ENCODE assay signal across 7 cellular contexts in genomic region chr7:75632587-75632986, GRCh38.
DNase-seq lines count a peak whose midpoint lies in the region; ATAC-seq, FAIRE-seq and TF ChIP-seq lines count a peak whose summit lies in the region.
"Not testable (repeated sequence)": the region's sequence is repeated elsewhere in the genome, so short reads cannot be mapped to it uniquely, and the experiment has no call there.

No MANE protein-coding gene starts in this region.

- not testable (repeated sequence) for TF ChIP-seq POLR2A in NB4 (IDR thresholded peaks at IDR 0.05; ENCODE audit: extremely low read depth, insufficient read length); K562 (conservative IDR thresholded peaks at IDR 0.05)

- not testable (repeated sequence) for ATAC-seq in SK-N-SH treated with all-trans-retinoic acid at 6 μM for 48 hours, WTC11, K562

- H3K79me2 ChIP-seq in K562 (ENCODE audit: control insufficient read depth, insufficient read depth, low read length): not testable (repeated sequence)

- not testable (repeated sequence) for H3K27ac Mint-ChIP-seq in WTC11; neural crest cell (ENCODE audit: unreplicated experiment)

- H3K4me3 ChIP-seq in BLaER1 treated with 17β-estradiol and CSF1 and Interleukin-3, amounts not matched to agents 10 nM and 100 nM; K562; neutrophil (ENCODE audit: low read depth in 1 of 2, low read length in 1 of 2): not testable (repeated sequence)
- peak overlapping the region; percentile 37 for H3K4me3 ChIP-seq in NB4 (ENCODE audit: low read depth, low read length)

- not testable (repeated sequence) for H2AFZ ChIP-seq in K562 (ENCODE audit: low read depth, low read length)

- not testable (repeated sequence) for TF ChIP-seq CTCF in NB4 (IDR thresholded peaks at IDR 0.05; ENCODE audit: low read depth, low read length); WTC11 (IDR thresholded peaks at IDR 0.05); K562 (IDR thresholded peaks at IDR 0.05 in 2 of 3, conservative IDR thresholded peaks at IDR 0.05 in 1 of 3; ENCODE audit: insufficient read depth in 2 of 3, low read depth in 1 of 3, low read length in 3 of 3); neural crest cell (conservative IDR thresholded peaks at IDR 0.05); neutrophil (IDR thresholded peaks at IDR 0.05)

- intact Hi-C loops in K562 (cut with micrococcal nuclease): not testable (repeated sequence)

- not testable (repeated sequence) for H3K27me3 ChIP-seq in BLaER1 treated with 17β-estradiol and CSF1 and Interleukin-3, amounts not matched to agents 10 nM and 100 nM; K562 (ENCODE audit: control insufficient read depth in 2 of 2, insufficient read depth in 2 of 2, low read length in 2 of 2); neutrophil

- TF ChIP-seq RAD21 in K562 (CRISPR knock-in tag; conservative IDR thresholded peaks at IDR 0.05 in 1 of 2, IDR thresholded peaks at IDR 0.05 in 1 of 2): not testable (repeated sequence)

- not testable (repeated sequence) for FAIRE-seq in K562 (lab: Jason Lieb, UNC)

- peaks cover 37% of the 10 kb centered on the region for H3K4me1 Mint-ChIP-seq in WTC11
- peaks cover 36% of the 10 kb centered on the region for H3K4me1 Mint-ChIP-seq in neural crest cell

- H3K9me3 ChIP-seq in BLaER1 treated with 17β-estradiol and CSF1 and Interleukin-3, amounts not matched to agents 10 nM and 100 nM (replicated peaks in 1 of 11): peaks cover 12 to 31% (median 14%) of the 10 kb centered on the region in 11 experiments
- not testable (repeated sequence) for H3K9me3 ChIP-seq in K562 (replicated peaks; ENCODE audit: control insufficient read depth, insufficient read depth, low read depth, low read length); neutrophil

- in situ Hi-C loops in K562 (cut with MboI): loop anchor here (25.0 kb wide), 1 partner anchor 1005 kb away; the partner anchor contains the start of gene POMZP3

- H3K9me1 ChIP-seq in K562 (ENCODE audit: control insufficient read depth, insufficient read depth, low read length): not testable (repeated sequence)

- not testable (repeated sequence) for BruUV-seq in K562 (replicated peaks; lab: Mats Ljungman, UMichigan)

- peak overlapping the region in 3 of 11 experiments; percentile 51 to 67 (median 60); a peak in 2 of 22 replicates for H3K27ac ChIP-seq in BLaER1 treated with 17β-estradiol and CSF1 and Interleukin-3, amounts not matched to agents 10 nM and 100 nM
- not testable (repeated sequence) for H3K27ac ChIP-seq in K562 (ENCODE audit: extremely low read depth, low read depth, low read length)
- H3K27ac ChIP-seq in neutrophil: peak overlapping the region; percentile 48

- H4K20me1 ChIP-seq in BLaER1 treated with 17β-estradiol and CSF1 and Interleukin-3, amounts not matched to agents 10 nM and 100 nM; K562 (replicated peaks; ENCODE audit: control insufficient read depth, insufficient read depth, low read length): not testable (repeated sequence)

- DNase-seq in NB4 (ENCODE audit: low read depth); WTC11 (ENCODE audit: low spot score); K562 (ENCODE audit: extremely low read depth in 1 of 4, low spot score in 3 of 4); neural crest cell (ENCODE audit: low read depth, low spot score): not testable (repeated sequence)

- POLR2A ChIA-PET in WTC11 (lab: Charles Lee): not testable (repeated sequence)
- POLR2A ChIA-PET in K562 (lab: Yijun Ruan, JAX): interaction anchor here (0.6 to 1.5 kb wide), 2 partner anchors 8 to 9 kb away, joined by 3 to 4 read pairs; no protein-coding TSS in a partner anchor

- H3K36me3 Mint-ChIP-seq in WTC11: peaks cover 45% of the 10 kb centered on the region
- peaks cover 27% of the 10 kb centered on the region for H3K36me3 Mint-ChIP-seq in neural crest cell (ENCODE audit: low read depth)

- not testable (repeated sequence) for H3K9ac ChIP-seq in BLaER1 treated with 17β-estradiol and CSF1 and Interleukin-3, amounts not matched to agents 10 nM and 100 nM; K562 (ENCODE audit: insufficient read depth in 1 of 2, low read depth in 2 of 2, low read length in 2 of 2)

- CTCF ChIA-PET in WTC11 (lab: Charles Lee): interaction anchor here (0.6 kb wide), 2 partner anchors 36 to 128 kb away, joined by 3 read pairs; no protein-coding TSS in a partner anchor
- CTCF ChIA-PET in K562 (lab: Yijun Ruan, JAX; ENCODE audit: low intra/inter-chr PET ratio): not testable (repeated sequence)

- not testable (repeated sequence) for H3K27me3 Mint-ChIP-seq in WTC11 (ENCODE audit: low read depth); neural crest cell (ENCODE audit: low read depth)

- not testable (repeated sequence) for H3K4me3 Mint-ChIP-seq in WTC11
- H3K4me3 Mint-ChIP-seq in neural crest cell: peak overlapping the region; percentile 28

- peaks cover 0 to 77% (median 12%) of the 10 kb centered on the region in 11 experiments; a peak in 18 of 22 replicates for H3K36me3 ChIP-seq in BLaER1 treated with 17β-estradiol and CSF1 and Interleukin-3, amounts not matched to agents 10 nM and 100 nM
- H3K36me3 ChIP-seq in K562 (ENCODE audit: control insufficient read depth, insufficient read depth, low read length): not testable (repeated sequence)
- H3K36me3 ChIP-seq in neutrophil: peaks cover 22% of the 10 kb centered on the region

- 89% methylated on average over 6 of the region's 6 CpGs for WGBS in K562 (ENCODE audit: insufficient coverage, low coverage, missing lambda C conversion rate)

- peaks cover 32 to 89% (median 59%) of the 10 kb centered on the region in 10 experiments for H3K4me1 ChIP-seq in BLaER1 treated with 17β-estradiol and CSF1 and Interleukin-3, amounts not matched to agents 10 nM and 100 nM
- peaks cover 8 to 12% of the 10 kb centered on the region in 2 experiments; a peak in 4 of 5 replicates for H3K4me1 ChIP-seq in K562 (replicated peaks in 1 of 2; ENCODE audit: control insufficient read depth in 2 of 2, insufficient read depth in 2 of 2, low read length in 2 of 2)
- H3K4me1 ChIP-seq in neutrophil (ENCODE audit: control insufficient read depth in 1 of 2, insufficient read depth in 1 of 2, low read depth in 1 of 2, low read length in 1 of 2): peaks cover 62 to 71% of the 10 kb centered on the region in 2 experiments

- H3K9me3 Mint-ChIP-seq in WTC11: peaks cover 14% of the 10 kb centered on the region
- H3K9me3 Mint-ChIP-seq in neural crest cell: not testable (repeated sequence)

- TF ChIP-seq EP300 in K562 (IDR thresholded peaks at IDR 0.05; ENCODE audit: low read length): not testable (repeated sequence)

- H3K4me2 ChIP-seq in BLaER1 treated with 17β-estradiol and CSF1 and Interleukin-3, amounts not matched to agents 10 nM and 100 nM: peak overlapping the region in 7 of 11 experiments; percentile 70 to 84 (median 81); a peak in 11 of 22 replicates
- H3K4me2 ChIP-seq in K562 (ENCODE audit: insufficient read depth, low read length): not testable (repeated sequence)

TF ChIP-seq in SK-N-SH treated with all-trans-retinoic acid at 6 μM for 48 hours, 23 proteins besides CTCF, POLR2A, EP300 and RAD21:
- peak; percentile 54; the same call in 1 of the 2 replicates for TF ChIP-seq ZNF8 (CRISPR knock-in tag; IDR thresholded peaks at IDR 0.05)

TF ChIP-seq in WTC11, 78 proteins besides CTCF, POLR2A, EP300 and RAD21:
- peak; percentile 47; the same call in 1 of the 2 replicates for TF ChIP-seq ZNF121 (CRISPR knock-in tag; IDR thresholded peaks at IDR 0.05)

TF ChIP-seq in K562, 482 proteins besides CTCF, POLR2A, EP300 and RAD21:
- TF ChIP-seq BCOR (IDR thresholded peaks at IDR 0.05): peak; percentile 19; the same call in 1 of the 2 replicates
- TF ChIP-seq ZNF146 (CRISPR knock-in tag; IDR thresholded peaks at IDR 0.05; ENCODE audit: unreplicated experiment): peak; percentile 70
- peak; percentile 53; the same call in 1 of the 2 replicates for TF ChIP-seq ZNF121 (CRISPR knock-in tag; conservative IDR thresholded peaks at IDR 0.05)
